ENCODE assay signal across 8 cellular contexts in the genomic region with DNA sequence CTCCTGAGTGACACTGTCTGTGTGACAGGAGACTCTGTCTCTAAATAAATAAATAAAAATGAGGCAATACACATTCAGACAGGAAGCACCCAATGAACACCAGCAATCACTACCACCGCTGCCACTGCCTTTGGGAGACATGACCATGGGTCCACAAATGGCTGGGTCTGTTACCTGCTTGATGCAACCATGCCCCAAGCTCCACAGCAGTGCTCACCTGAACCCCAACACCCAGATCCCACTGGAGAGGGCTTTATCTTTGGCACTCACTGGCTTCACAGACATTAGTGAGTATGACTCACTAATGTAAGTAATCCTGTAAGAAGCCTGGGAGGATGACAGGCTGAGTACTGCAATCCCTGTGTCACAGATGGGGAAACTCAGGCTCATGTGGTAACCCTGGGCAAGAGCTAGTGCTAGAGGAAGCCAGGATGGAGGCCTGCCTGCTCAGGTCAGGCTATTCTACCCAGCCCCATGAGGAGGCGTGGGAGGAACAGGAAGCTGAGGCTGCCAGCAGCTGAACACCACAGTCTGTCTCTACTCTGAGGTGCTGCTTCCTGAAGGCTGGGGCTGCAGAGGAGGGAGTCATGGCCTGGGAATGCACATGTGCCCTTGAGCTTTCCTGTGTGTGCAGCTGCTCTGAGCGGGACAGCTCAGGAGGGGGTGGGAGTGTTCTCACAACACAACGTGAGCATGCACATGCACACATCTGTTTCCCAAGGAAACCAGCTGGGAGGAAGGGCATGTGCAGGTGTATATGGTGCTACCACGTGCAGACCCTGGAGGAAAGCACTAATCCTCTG. TPM values are rescaled to one million over a fixed set of nuclear protein-coding genes. Genes with fewer than 3 reads are reported as not detected.
DNase-seq lines count a peak whose midpoint lies in the region; ATAC-seq and TF ChIP-seq lines count a peak whose summit lies in the region.

No MANE protein-coding gene starts in this region.

- 32% methylated on average over 5 of the region's 5 CpGs for WGBS in prostate gland

- CTCF ChIA-PET in AG04449 (lab: Yijun Ruan, JAX), result interaction anchor here (0.6 to 11.8 kb wide), 22 partner anchors 11 to 551 kb away, joined by 3 to 112 read pairs (median 4); partner anchors contain the start of gene SLC9A1

- intact Hi-C loops in prostate gland (cut with DNase I), result no loop called here

- no peak overlapping the region for H3K4me3 ChIP-seq in AG04449 (ENCODE audit: low read depth, low read length)
- no peak overlapping the region for H3K4me3 ChIP-seq in prostate gland

- TF ChIP-seq POLR2A in prostate gland (IDR thresholded peaks at IDR 0.05), result no peak

- ATAC-seq in GM18508 (IDR thresholded peaks at IDR 0.05; ENCODE audit: insufficient read depth, unreplicated experiment) (peak; percentile 62), HG03342 (IDR thresholded peaks at IDR 0.05; ENCODE audit: unreplicated experiment) (peak; percentile 68)

- no peaks in the 10 kb centered on the region for H3K9me3 ChIP-seq in prostate gland

- TF ChIP-seq CTCF in AG04449 (IDR thresholded peaks at IDR 0.05; ENCODE audit: insufficient read depth, low read length, missing control alignments) (peak; percentile 72), prostate gland (IDR thresholded peaks at IDR 0.05) (peak in 2 of 4 experiments; percentile 48 to 64)

- peak; percentile 98 for DNase-seq in AG04449 (ENCODE audit: low read depth, low spot score)
- DNase-seq in SIG-M5 treated with dmso at 0.1 percent for 504 hours (lab: John Stamatoyannopoulos, UW; ENCODE audit: unreplicated experiment), result peak; percentile 96
- DNase-seq in activated naive CD4-positive, alpha-beta T cell treated with Interleukin-2 at 50 U/mL for 16 hours, result peak; percentile 66
- DNase-seq in glomerular endothelial cell (ENCODE audit: extremely low read depth, low read depth, low spot score), result peak; percentile 94
- DNase-seq in prostate gland (ENCODE audit: low spot score), result peak; percentile 65
- peak; percentile 86 for DNase-seq in ureter (ENCODE audit: low spot score)

- H3K4me1 ChIP-seq in prostate gland (replicated peaks), result peaks cover 13% of the 10 kb centered on the region

- POLR2A ChIA-PET in AG04449 (lab: Yijun Ruan, JAX), result interaction anchor here (0.8 to 2.9 kb wide), 8 partner anchors 11 to 254 kb away, joined by 3 to 39 read pairs (median 6); partner anchors contain the start of genes SLC9A1 and WDTC1

- H3K27me3 ChIP-seq in prostate gland (replicated peaks; ENCODE audit: insufficient read depth), result no peaks in the 10 kb centered on the region

- no peaks in the 10 kb centered on the region for H3K36me3 ChIP-seq in prostate gland

- H3K27ac ChIP-seq in prostate gland, result peak overlapping the region in 1 of 2 donors; percentile 21

RNA-seq across cellular contexts. Expression of gene SLC9A1, which starts 43.0 kb away (rescaled TPM):
- total RNA-seq in glomerular endothelial cell, result 64.3 and 112 TPM in 2 replicates
- 10 to 100 TPM; 22.9 to 30.4 TPM for total RNA-seq in prostate gland
- 79.4 TPM for total RNA-seq in ureter
